In genomic region chr17:83051423-83052240, GRCh38 we compare ENCODE assay signal across 1 cellular context.
TF ChIP-seq lines count a peak whose summit lies in the region.

No MANE protein-coding gene starts in this region.

TF ChIP-seq in HepG2, 621 proteins besides CTCF, POLR2A, EP300 and RAD21 (continued from another document and continues in another):
- TF ChIP-seq ZBTB10 (CRISPR knock-in tag; IDR thresholded peaks at IDR 0.05; ENCODE audit: borderline replicate concordance) (peak; percentile 46; the same call in 1 of the 2 replicates), SMARCE1 (IDR thresholded peaks at IDR 0.05; ENCODE audit: borderline replicate concordance) (no peak), MATR3 (CRISPR knock-in tag; IDR thresholded peaks at IDR 0.05) (no peak), DR1 (CRISPR knock-in tag; IDR thresholded peaks at IDR 0.05) (peak; percentile 90), MZF1 (CRISPR knock-in tag; IDR thresholded peaks at IDR 0.05; ENCODE audit: borderline replicate concordance) (no peak), ZNF180 (CRISPR knock-in tag; IDR thresholded peaks at IDR 0.05; ENCODE audit: borderline replicate concordance, low read depth) (no peak), SYNCRIP (IDR thresholded peaks at IDR 0.05; ENCODE audit: insufficient read depth, low read depth, low read length) (no peak), HNRNPUL1 (IDR thresholded peaks at IDR 0.05; ENCODE audit: low read depth, low read length) (no peak; the same call in 1 of the 2 replicates), ZNF609 (CRISPR knock-in tag; IDR thresholded peaks at IDR 0.05; ENCODE audit: borderline replicate concordance) (peak; percentile 78), ZNF646 (CRISPR knock-in tag; IDR thresholded peaks at IDR 0.05) (no peak), SPEN (CRISPR knock-in tag; IDR thresholded peaks at IDR 0.05; ENCODE audit: low read depth) (peak; percentile 92), E2F1 (CRISPR knock-in tag; IDR thresholded peaks at IDR 0.05) (0 out of 2 replicates have a peak, but pooled peaks have one; percentile 26), ZNF746 (CRISPR knock-in tag; IDR thresholded peaks at IDR 0.05) (peak; percentile 33; the same call in 1 of the 2 replicates), LBX2 (CRISPR knock-in tag; IDR thresholded peaks at IDR 0.05; ENCODE audit: borderline replicate concordance) (peak; percentile 84), ZNF883 (CRISPR knock-in tag; IDR thresholded peaks at IDR 0.05; ENCODE audit: not compliant biosample characterization) (peak; percentile 90), RFXANK (CRISPR knock-in tag; IDR thresholded peaks at IDR 0.05) (peak; percentile 79; the same call in 1 of the 2 replicates), HOXA5 (CRISPR knock-in tag; IDR thresholded peaks at IDR 0.05) (peak; percentile 85), HMG20A (CRISPR knock-in tag; IDR thresholded peaks at IDR 0.05; ENCODE audit: borderline replicate concordance) (no peak), POLR2AphosphoS2 (IDR thresholded peaks at IDR 0.05; ENCODE audit: low read depth, low read length) (no peak), ARNT2 (CRISPR knock-in tag; IDR thresholded peaks at IDR 0.05; ENCODE audit: low read depth) (peak; percentile 92), ZKSCAN1 (IDR thresholded peaks at IDR 0.05; ENCODE audit: low read length) (no peak), ZNF20 (CRISPR knock-in tag; IDR thresholded peaks at IDR 0.05) (no peak), ZNF230 (CRISPR knock-in tag; IDR thresholded peaks at IDR 0.05) (peak; percentile 92), ELK4 (CRISPR knock-in tag; IDR thresholded peaks at IDR 0.05; ENCODE audit: borderline replicate concordance) (no peak), MLLT10 (CRISPR knock-in tag; IDR thresholded peaks at IDR 0.05) (no peak), ZNF598 (CRISPR knock-in tag; IDR thresholded peaks at IDR 0.05; ENCODE audit: borderline replicate concordance) (no peak), ERF (CRISPR knock-in tag; IDR thresholded peaks at IDR 0.05) (peak; percentile 97), REST (IDR thresholded peaks at IDR 0.05; ENCODE audit: borderline replicate concordance in 1 of 2, low read depth in 1 of 2, low read length in 2 of 2) (0 out of 4 replicates have a peak, but pooled peaks of 1 of the 2 experiments have one; percentile 38), SMAD9 (CRISPR knock-in tag; IDR thresholded peaks at IDR 0.05) (no peak), ZSCAN29 (CRISPR knock-in tag; conservative IDR thresholded peaks at IDR 0.05) (peak; percentile 62), DDIT3 (CRISPR knock-in tag; IDR thresholded peaks at IDR 0.05) (0 out of 2 replicates have a peak, but pooled peaks have one; percentile 35), PHF21A (CRISPR knock-in tag; IDR thresholded peaks at IDR 0.05) (0 out of 2 replicates have a peak, but pooled peaks have one; percentile 60), SUZ12 (IDR thresholded peaks at IDR 0.05; ENCODE audit: low read depth, low read length) (no peak), HOXA7 (CRISPR knock-in tag; IDR thresholded peaks at IDR 0.05) (no peak), ZSCAN20 (CRISPR knock-in tag; IDR thresholded peaks at IDR 0.05; ENCODE audit: borderline replicate concordance) (peak; percentile 90), ATF7-NPFF (CRISPR knock-in tag; IDR thresholded peaks at IDR 0.05; ENCODE audit: low read depth) (peak; percentile 94), AHR (CRISPR knock-in tag; IDR thresholded peaks at IDR 0.05) (peak; percentile 89), ZFX (CRISPR knock-in tag; IDR thresholded peaks at IDR 0.05; ENCODE audit: low read depth) (peak; percentile 94), ZNF773 (CRISPR knock-in tag; IDR thresholded peaks at IDR 0.05; ENCODE audit: borderline replicate concordance) (peak; percentile 89; the same call in 1 of the 2 replicates), CREM (IDR thresholded peaks at IDR 0.05) (no peak), CREM (CRISPR knock-in tag; IDR thresholded peaks at IDR 0.05) (no peak)
